ENCODE assay signal across 10 cellular contexts in the genomic region with DNA sequence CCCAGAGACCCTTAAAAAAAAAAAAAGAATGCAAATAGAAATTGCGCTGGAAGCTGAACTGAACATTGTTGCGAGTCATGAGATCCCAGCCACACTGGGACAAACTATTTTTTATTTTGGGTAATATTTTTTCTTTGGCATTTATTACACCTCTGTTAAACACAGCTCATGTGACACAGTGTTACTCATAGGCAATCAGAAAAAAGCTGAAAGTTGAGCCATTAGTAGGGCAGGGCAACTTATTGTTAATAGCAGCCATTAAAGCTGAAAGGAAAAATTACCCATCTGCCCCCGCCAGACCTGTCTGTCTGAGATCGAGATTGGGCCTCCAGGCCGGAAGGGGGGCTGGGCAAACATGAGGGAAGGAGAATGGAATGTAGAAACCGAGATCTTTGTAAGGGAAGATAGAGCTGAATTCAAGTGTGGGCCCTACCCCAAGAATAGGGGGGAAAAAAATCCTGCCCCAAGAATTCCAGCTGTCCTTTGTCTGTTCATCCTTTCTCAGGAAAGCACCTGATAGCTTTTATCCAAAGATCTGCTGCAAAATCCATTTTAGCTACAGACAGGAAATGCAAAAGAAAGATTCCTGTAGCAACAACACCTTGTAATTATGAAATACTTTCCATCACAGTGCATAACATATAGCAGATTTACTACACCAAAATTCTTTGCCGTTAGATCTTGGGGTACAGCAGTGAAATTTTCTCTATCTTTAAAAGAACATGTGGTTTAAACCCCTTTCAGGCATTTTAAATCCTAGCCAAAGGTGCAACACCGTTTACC.
DNase-seq lines count a peak whose midpoint lies in the region; ATAC-seq and TF ChIP-seq lines count a peak whose summit lies in the region.
"Had no signal": no experiment of that assay in that cellular context is flagged by ENCODE, and none has a peak within 500 bp of the region (broad histone marks: within the 10 kb centered on the region; RNA-seq: fewer than 3 reads in every experiment).

No MANE protein-coding gene starts in this region.

- ATAC-seq in thoracic aorta (ENCODE audit: insufficient number of reproducible peaks, low FRiP score, low read depth) = peak; percentile 51
- ATAC-seq in GM21423 (IDR thresholded peaks at IDR 0.05; ENCODE audit: unreplicated experiment) = no peak
- ATAC-seq in GM18873 (IDR thresholded peaks at IDR 0.05; ENCODE audit: low FRiP score, unreplicated experiment) = no peak

- H3K9ac ChIP-seq in HUES64 (ENCODE audit: low read depth, low read length) (peak overlapping the region; percentile 50), iPS-15b (ENCODE audit: low read depth, low read length) (peak overlapping the region; percentile 32)

- DNase-seq in thoracic aorta (ENCODE audit: low spot score) (no peak), NCI-H1436 treated with DMSO at 0.1 percent for 48 hours (lab: John Stamatoyannopoulos, UW) (no peak), NCI-H524 treated with DMSO at 0.1 percent for 48 hours (lab: John Stamatoyannopoulos, UW) (no peak)
- DNase-seq: activated naive CD8-positive, alpha-beta T cell treated with anti-CD3 and anti-CD28 coated beads for 36 hours; stimulated activated CD4-positive, alpha-beta T cell treated with anti-CD3 and anti-CD28 coated beads, Interleukin-12 subunit alpha, Interleukin-12 subunit beta, amount 100 ng/mL, for 4 hours had no signal

- H3K4me1 ChIP-seq in HUES64 (ENCODE audit: insufficient read depth, low read length) = peaks cover 50% of the 10 kb centered on the region
- H3K4me1 ChIP-seq in iPS-15b (ENCODE audit: control insufficient read depth, insufficient read depth, low read length) = peaks cover 34% of the 10 kb centered on the region
- H3K4me1 ChIP-seq in thoracic aorta (ENCODE audit: control insufficient read depth in 1 of 2, low read depth in 2 of 2) = peaks cover 29 to 72% of the 10 kb centered on the region in 2 donors

- H3K36me3 ChIP-seq in HUES64 (ENCODE audit: insufficient read depth, low read length) = no peaks in the 10 kb centered on the region
- H3K36me3 ChIP-seq in iPS-15b (ENCODE audit: control insufficient read depth, insufficient read depth, low read length) = no peaks in the 10 kb centered on the region
- no peaks in the 10 kb centered on the region for H3K36me3 ChIP-seq in thoracic aorta

- H3K4me3 ChIP-seq in HUES64 (ENCODE audit: low read length) (no peak overlapping the region), iPS-15b (ENCODE audit: low read depth, low read length) (no peak overlapping the region), thoracic aorta (peak overlapping the region; percentile 55)

- 75% methylated on average over 8 of the region's 8 CpGs for WGBS in HUES64
- 29 to 54% (median 50%) methylated on average over 8 of the region's 8 CpGs for WGBS in adipose tissue, 3 donors

- no peak for TF ChIP-seq CTCF in thoracic aorta (IDR thresholded peaks at IDR 0.05)

- H3K27ac ChIP-seq in HUES64 (ENCODE audit: low read depth, low read length) = peak overlapping the region; percentile 61
- peak overlapping the region; percentile 24 for H3K27ac ChIP-seq in adipose tissue (ENCODE audit: low read depth, low read length)
- peak overlapping the region; percentile 64 to 77 for H3K27ac ChIP-seq in thoracic aorta

- no peaks in the 10 kb centered on the region for H3K27me3 ChIP-seq in HUES64 (ENCODE audit: insufficient read depth, low read length)
- H3K27me3 ChIP-seq in iPS-15b (ENCODE audit: control insufficient read depth, insufficient read depth, low read length) = no peaks in the 10 kb centered on the region
- H3K27me3 ChIP-seq in thoracic aorta (replicated peaks; ENCODE audit: insufficient read depth) = no peaks in the 10 kb centered on the region

- H3K9me3 ChIP-seq in HUES64 (ENCODE audit: insufficient read depth, low read depth, low read length) = no peaks in the 10 kb centered on the region
- no peaks in the 10 kb centered on the region for H3K9me3 ChIP-seq in iPS-15b (ENCODE audit: control insufficient read depth, insufficient read depth, low read length)
- H3K9me3 ChIP-seq in thoracic aorta = no peaks in the 10 kb centered on the region
